ENCODE assay signal across 31 cellular contexts in genomic region chr16:4726616-4727015, GRCh38. TPM values are rescaled to one million over a fixed set of nuclear protein-coding genes. Genes with fewer than 3 reads are reported as not detected.
"Had no signal": no experiment of that assay in that cellular context is flagged by ENCODE, and none has a peak within 500 bp of the region (broad histone marks: within the 10 kb centered on the region; RNA-seq: fewer than 3 reads in every experiment).

No MANE protein-coding gene starts in this region.

- H3K9me3 Mint-ChIP-seq: activated CD8-positive, alpha-beta T cell treated with anti-CD3 and anti-CD28 coated beads for 36 hours; activated naive CD4-positive, alpha-beta T cell treated with anti-CD3 and anti-CD28 coated beads, Interleukin-2, amount 50 U/mL, for 72 hours; activated naive CD8-positive, alpha-beta T cell treated with anti-CD3 and anti-CD28 coated beads, Interleukin-2, amount 10 ng/mL, durations not matched to agents 7 days and 5 days; activated T-cell treated with anti-CD3 and anti-CD28 coated beads, Interleukin-2, amount 50 U/mL, for 4 hours; activated T-helper 17 cell treated with anti-CD3 and anti-CD28 coated beads, Interleukin-2, amount 50 U/mL, for 72 hours; brain; T-helper 2 cell treated with Interferon-gamma antibody and Interleukin-4, amounts not matched to agents 5 μg/mL and 100 μg/mL, for 36 hours had no signal

- DNase-seq: activated CD4-positive, alpha-beta T cell treated with anti-CD3 and anti-CD28 coated beads for 1 hour; activated CD4-positive, alpha-beta T cell treated with anti-CD3 and anti-CD28 coated beads for 48 hours; activated CD4-positive, alpha-beta T cell treated with anti-CD3 and anti-CD28 coated beads, Interleukin-2, amount 50 U/mL, for 1 hour; activated CD4-positive, alpha-beta T cell treated with anti-CD3 and anti-CD28 coated beads, Interleukin-2, amount 50 U/mL, for 48 hours; activated CD8-positive, alpha-beta memory T cell treated with anti-CD3 and anti-CD28 coated beads for 24 hours; activated CD8-positive, alpha-beta T cell treated with anti-CD3 and anti-CD28 coated beads for 36 hours; activated effector memory CD4-positive, alpha-beta T cell treated with Interleukin-2 at 50 U/mL for 16 hours; activated gamma-delta T cell treated with Interleukin-2 at 50 U/mL for 16 hours; activated naive CD4-positive, alpha-beta T cell treated with Interleukin-2 at 50 U/mL for 16 hours; activated naive CD8-positive, alpha-beta T cell treated with anti-CD3 and anti-CD28 coated beads, Interleukin-2, amount 10 ng/mL, durations not matched to agents 7 days and 5 days; activated T-cell treated with anti-CD3 and anti-CD28 coated beads, Interleukin-2, amount 50 U/mL, for 4 hours; central memory CD4-positive, alpha-beta T cell; cerebellar nuclear complex; colonic mucosa; effector CD8-positive, alpha-beta T cell; foreskin fibroblast; gastrocnemius medialis; glutamatergic neuron; T-helper 1 cell; T-helper 17 cell; T1000 had no signal

- H3K4me1 Mint-ChIP-seq: activated T-helper 17 cell treated with anti-CD3 and anti-CD28 coated beads, Interleukin-2, amount 50 U/mL, for 72 hours had no signal

- FAIRE-seq: endometrium had no signal

- H3K27me3 Mint-ChIP-seq: activated CD8-positive, alpha-beta T cell treated with anti-CD3 and anti-CD28 coated beads for 36 hours; activated naive CD8-positive, alpha-beta T cell treated with anti-CD3 and anti-CD28 coated beads, Interleukin-2, amount 10 ng/mL, durations not matched to agents 7 days and 5 days; activated T-helper 17 cell treated with anti-CD3 and anti-CD28 coated beads, Interleukin-2, amount 50 U/mL, for 72 hours; brain; T-helper 17 cell had no signal

- H3K27ac ChIP-seq: ascending aorta, breast epithelium, cardiac muscle cell, colonic mucosa, gastrocnemius medialis had no signal

- H3K4me3 Mint-ChIP-seq: activated CD8-positive, alpha-beta T cell treated with anti-CD3 and anti-CD28 coated beads for 36 hours; activated naive CD8-positive, alpha-beta T cell treated with anti-CD3 and anti-CD28 coated beads, Interleukin-2, amount 10 ng/mL, durations not matched to agents 7 days and 5 days; activated T-cell treated with anti-CD3 and anti-CD28 coated beads, Interleukin-2, amount 50 U/mL, for 4 hours; activated T-helper 17 cell treated with anti-CD3 and anti-CD28 coated beads, Interleukin-2, amount 50 U/mL, for 72 hours; brain; T-helper 17 cell; T-helper 2 cell treated with Interferon-gamma antibody and Interleukin-4, amounts not matched to agents 5 μg/mL and 100 μg/mL, for 36 hours had no signal

- H3K9me3 ChIP-seq: ascending aorta, breast epithelium, colonic mucosa, gastrocnemius medialis had no signal

- H3K36me3 Mint-ChIP-seq: activated naive CD4-positive, alpha-beta T cell treated with anti-CD3 and anti-CD28 coated beads, Interleukin-2, amount 50 U/mL, for 72 hours had no signal

- H3K4me3 ChIP-seq: ascending aorta, breast epithelium, cardiac muscle cell, colonic mucosa, gastrocnemius medialis had no signal

- H3K4me1 ChIP-seq: ascending aorta, breast epithelium, colonic mucosa, gastrocnemius medialis had no signal

- ATAC-seq: activated CD8-positive, alpha-beta T cell treated with anti-CD3 and anti-CD28 coated beads for 36 hours; activated naive CD4-positive, alpha-beta T cell treated with anti-CD3 and anti-CD28 coated beads, Interleukin-2, amount 50 U/mL, for 72 hours; activated T-cell treated with anti-CD3 and anti-CD28 coated beads, Interleukin-2, amount 50 U/mL, for 4 hours; activated T-helper 17 cell treated with anti-CD3 and anti-CD28 coated beads, Interleukin-2, amount 50 U/mL, for 72 hours; esophagus mucosa; gastrocnemius medialis; T-helper 17 cell had no signal

- H3K27ac Mint-ChIP-seq: activated CD8-positive, alpha-beta T cell treated with anti-CD3 and anti-CD28 coated beads for 36 hours; activated naive CD4-positive, alpha-beta T cell treated with anti-CD3 and anti-CD28 coated beads, Interleukin-2, amount 50 U/mL, for 72 hours; activated naive CD8-positive, alpha-beta T cell treated with anti-CD3 and anti-CD28 coated beads, Interleukin-2, amount 10 ng/mL, durations not matched to agents 7 days and 5 days; activated T-helper 17 cell treated with anti-CD3 and anti-CD28 coated beads, Interleukin-2, amount 50 U/mL, for 72 hours; brain; T-helper 17 cell; T-helper 2 cell treated with Interferon-gamma antibody and Interleukin-4, amounts not matched to agents 5 μg/mL and 100 μg/mL, for 36 hours had no signal

- H3K27me3 ChIP-seq: ascending aorta, breast epithelium, cardiac muscle cell, colonic mucosa, gastrocnemius medialis had no signal

- H3K36me3 ChIP-seq: breast epithelium, colonic mucosa had no signal

RNA-seq across cellular contexts. Expression of gene DNAAF8, which starts 7.7 kb away (rescaled TPM):
- total RNA-seq: activated T-helper 17 cell treated with anti-CD3 and anti-CD28 coated beads, Interleukin-2, amount 50 U/mL, for 72 hours; ascending aorta; epithelial cell of proximal tubule; T-helper 17 cell had no signal
